ENCODE assay signal across 22 cellular contexts in the genomic region with DNA sequence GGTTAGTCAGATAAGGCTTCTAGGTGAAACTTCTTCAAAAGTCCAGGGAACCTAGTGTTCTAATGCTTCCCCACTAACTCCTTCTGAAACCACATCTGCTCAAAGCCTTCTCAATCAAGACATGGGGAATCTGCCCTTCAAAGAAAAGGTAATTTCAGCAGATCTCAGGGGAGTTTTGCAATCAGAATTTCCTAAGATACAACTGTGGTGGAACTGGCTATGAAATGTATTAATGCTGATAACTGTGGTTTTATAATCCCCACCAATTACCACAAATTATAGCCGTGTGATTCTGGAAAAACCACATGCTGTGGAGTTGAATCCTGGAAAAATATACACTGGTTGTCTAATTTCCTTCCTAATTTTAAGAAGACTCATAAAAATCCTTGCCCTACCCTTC.
DNase-seq lines count a peak whose midpoint lies in the region; ATAC-seq and TF ChIP-seq lines count a peak whose summit lies in the region.
"Had no signal": no experiment of that assay in that cellular context is flagged by ENCODE, and none has a peak within 500 bp of the region (broad histone marks: within the 10 kb centered on the region; RNA-seq: fewer than 3 reads in every experiment).

No MANE protein-coding gene starts in this region.

- intact Hi-C loops in sciatic nerve (cut with DNase I): no loop called here

- peak overlapping the region; percentile 29; the same call in 1 of the 2 replicates for H3K4me3 ChIP-seq in GM12865 (ENCODE audit: low read depth, low read length)
- H3K4me3 ChIP-seq in SJCRH30: no peak overlapping the region
- H3K4me3 ChIP-seq: gastrocnemius medialis, mucosa of descending colon, Peyer's patch had no signal

- peak; percentile 53 for DNase-seq in GM12865 (ENCODE audit: low read depth)
- DNase-seq in SJCRH30: peak; percentile 6 to 63
- DNase-seq in sciatic nerve (ENCODE audit: low spot score): no peak
- no peak for DNase-seq in stimulated activated naive CD8-positive, alpha-beta T cell treated with anti-CD3 and anti-CD28 coated beads, Interleukin-15, Interleukin-2, amounts not matched to agents 100 U/mL and 50 U/mL, for 24 hours
- DNase-seq: activated CD4-positive, alpha-beta T cell treated with anti-CD3 and anti-CD28 coated beads for 36 hours; activated T-cell treated with anti-CD3 and anti-CD28 coated beads for 4 hours; H9; NCI-H1092 treated with DMSO at 0.1 percent for 48 hours; NCI-H2029; NCI-H524 treated with DMSO at 0.1 percent for 48 hours; Peyer's patch; SHP77; SW 1271 had no signal

- TF ChIP-seq CTCF in GM12865 (IDR thresholded peaks at IDR 0.05; ENCODE audit: insufficient read depth, low read depth, low read length, missing control alignments): no peak

- H3K27ac ChIP-seq in SJCRH30: no peak overlapping the region
- H3K27ac ChIP-seq: gastrocnemius medialis, Peyer's patch had no signal

- ATAC-seq in HG02852 (IDR thresholded peaks at IDR 0.05; ENCODE audit: unreplicated experiment) (peak; percentile 32), sciatic nerve (peak; percentile 28), HG02981 (IDR thresholded peaks at IDR 0.05; ENCODE audit: unreplicated experiment) (no peak), HG03521 (IDR thresholded peaks at IDR 0.05; ENCODE audit: unreplicated experiment) (no peak), GM19324 (IDR thresholded peaks at IDR 0.05; ENCODE audit: low FRiP score, unreplicated experiment) (no peak)
- ATAC-seq in stimulated activated naive CD8-positive, alpha-beta T cell treated with anti-CD3 and anti-CD28 coated beads, Interleukin-15, Interleukin-2, amounts not matched to agents 100 U/mL and 50 U/mL, for 24 hours: no peak
- ATAC-seq: activated CD4-positive, alpha-beta T cell treated with anti-CD3 and anti-CD28 coated beads for 36 hours; activated naive CD4-positive, alpha-beta T cell treated with anti-CD3 and anti-CD28 coated beads, Interleukin-2, amount 50 U/mL, for 72 hours; gastrocnemius medialis; mucosa of descending colon; natural killer cell treated with Interleukin-12 subunit alpha and Interleukin-12 subunit beta and Interleukin-15 and Interleukin-18, amount 100 ng/mL, for 72 hours; stimulated activated effector memory CD8-positive, alpha-beta T cell treated with anti-CD3 and anti-CD28 coated beads, Interleukin-12 subunit alpha, Interleukin-12 subunit beta, amount 100 ng/mL, for 72 hours had no signal

- H3K27me3 ChIP-seq in SJCRH30: no peaks in the 10 kb centered on the region
- H3K27me3 ChIP-seq: gastrocnemius medialis, Peyer's patch had no signal

- 0 out of 2 replicates have a peak, but pooled peaks cover 4% of the 10 kb centered on the region for H3K36me3 ChIP-seq in SJCRH30
- H3K36me3 ChIP-seq: gastrocnemius medialis, Peyer's patch had no signal

- no peaks in the 10 kb centered on the region for H3K9me3 ChIP-seq in SJCRH30 (replicated peaks)
- H3K9me3 ChIP-seq: gastrocnemius medialis, mucosa of descending colon, Peyer's patch had no signal

- peaks cover 28% of the 10 kb centered on the region for H3K4me1 ChIP-seq in SJCRH30
- H3K4me1 ChIP-seq: gastrocnemius medialis, Peyer's patch had no signal

Comparison
In these comparisons a context has a peak if more than half of its experiments do, and no peak if none do; other contexts are left out.
1. DNase-seq: peak in GM12865 (single experiment) and SJCRH30 (2 of 2); none in sciatic nerve (single experiment) and stimulated activated naive CD8-positive, alpha-beta T cell treated with anti-CD3 and anti-CD28 coated beads, Interleukin-15, Interleukin-2, amounts not matched to agents 100 U/mL and 50 U/mL, for 24 hours (single experiment).
2. ATAC-seq: peak in HG02852 (single experiment) and sciatic nerve (single experiment); none in HG02981 (single experiment), stimulated activated naive CD8-positive, alpha-beta T cell treated with anti-CD3 and anti-CD28 coated beads, Interleukin-15, Interleukin-2, amounts not matched to agents 100 U/mL and 50 U/mL, for 24 hours (single experiment), HG03521 (single experiment) and GM19324 (single experiment).